ENCODE assay signal across 8 cellular contexts in the genomic region with DNA sequence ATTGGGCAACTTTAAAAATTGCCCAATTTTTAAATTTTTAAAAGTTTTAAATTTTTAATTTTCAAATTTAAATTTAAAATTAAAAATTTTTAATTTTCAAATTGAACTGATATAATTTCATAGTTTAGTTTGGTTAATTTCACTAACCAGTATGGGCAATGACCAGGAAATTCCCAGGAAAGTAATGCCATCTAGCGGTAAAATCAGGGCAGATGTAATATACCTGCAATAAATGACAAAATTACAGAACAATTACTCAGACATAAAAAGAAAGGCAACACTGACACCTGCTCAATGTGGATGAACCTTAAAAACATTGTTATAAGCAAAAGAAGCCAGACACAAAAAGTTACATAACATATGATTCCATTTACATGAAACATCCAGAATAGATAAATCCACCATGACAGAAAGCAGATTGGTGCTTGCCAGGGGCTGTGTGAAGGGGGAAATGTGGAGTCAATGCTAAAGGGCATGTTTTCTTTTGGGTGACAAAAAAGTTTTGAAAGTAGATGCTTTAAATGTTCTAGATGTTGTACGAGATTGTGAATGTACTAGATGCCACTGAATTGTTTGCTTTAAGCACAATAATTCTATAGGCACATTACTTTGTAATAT. TPM values are rescaled to one million over a fixed set of nuclear protein-coding genes. Genes with fewer than 3 reads are reported as not detected.
A peak's percentile ranks its signal among the peaks of the same experiment; 100 is the strongest.
DNase-seq lines count a peak whose midpoint lies in the region; ATAC-seq, FAIRE-seq and TF ChIP-seq lines count a peak whose summit lies in the region.

No MANE protein-coding gene starts in this region.

- H3K4ac ChIP-seq in H1 (replicated peaks; ENCODE audit: insufficient read length, low read depth, low read length), result no peak overlapping the region

- no peak overlapping the region for H3K9ac ChIP-seq in H1 (replicated peaks in 1 of 4; ENCODE audit: extremely low read depth in 1 of 4, low read depth in 3 of 4, low read length in 3 of 4)

- H2BK12ac ChIP-seq in H1 (ENCODE audit: low read depth, low read length), result no peak overlapping the region

- no peak overlapping the region for H2AK5ac ChIP-seq in H1 (ENCODE audit: low read depth, low read length)

- H3K27me3 ChIP-seq in H1 (replicated peaks in 1 of 4; ENCODE audit: control insufficient read depth in 3 of 4, extremely low read depth in 1 of 4, insufficient read depth in 3 of 4, low read length in 3 of 4), result no peaks in the 10 kb centered on the region; a peak in 1 of 7 replicates

- H2BK5ac ChIP-seq in H1 (ENCODE audit: low read depth, low read length), result no peak overlapping the region

- H2BK15ac ChIP-seq in H1 (ENCODE audit: low read length), result no peak overlapping the region

- peak in 2 of 3 experiments; percentile 58; a peak in 2 of 4 replicates for TF ChIP-seq CTCF in H1 (IDR thresholded peaks at IDR 0.05; ENCODE audit: control extremely low read depth in 1 of 3, insufficient read depth in 1 of 3, low read depth in 1 of 3, low read length in 3 of 3)

- H3K4me3 ChIP-seq in H1 (ENCODE audit: extremely low read depth in 1 of 4, insufficient read depth in 2 of 4, low read depth in 3 of 4, low read length in 4 of 4), result no peak overlapping the region

- peak; percentile 76 for DNase-seq in activated CD4-positive, alpha-beta T cell treated with anti-CD3 and anti-CD28 coated beads, Interleukin-2, amount 10 ng/mL, durations not matched to agents 24 days and 14 days
- no peak for DNase-seq in activated CD4-positive, alpha-beta T cell treated with anti-CD3 and anti-CD28 coated beads for 48 hours
- DNase-seq in RKO (ENCODE audit: low spot score) (peak; percentile 60), H1 (ENCODE audit: low read depth in 1 of 2, low spot score in 2 of 2) (no peak), midbrain (lab: John Stamatoyannopoulos, UW) (peak; percentile 65)
- no peak for DNase-seq in T-helper 2 cell treated with Interferon-gamma antibody and Interleukin-4, amounts not matched to agents 5 μg/mL and 100 μg/mL, for 36 hours (ENCODE audit: low spot score)

- H2BK20ac ChIP-seq in H1 (ENCODE audit: low read length), result no peak overlapping the region

- no peaks in the 10 kb centered on the region for H3K36me3 ChIP-seq in H1 (ENCODE audit: control insufficient read depth in 2 of 4, insufficient read depth in 4 of 4, low read length in 3 of 4)

- H2BK120ac ChIP-seq in H1 (replicated peaks; ENCODE audit: low read depth, low read length), result no peak overlapping the region

- CTCF ChIA-PET in H1 (lab: Charles Lee; ENCODE audit: partially characterized antibody), result interaction anchor here (0.8 to 2.4 kb wide), 22 partner anchors 8 to 346 kb away, joined by 3 to 28 read pairs (median 4); no protein-coding TSS in a partner anchor

- H3K14ac ChIP-seq in H1 (ENCODE audit: insufficient read length), result no peak overlapping the region

- TF ChIP-seq EP300 in H1 (IDR thresholded peaks at IDR 0.05; ENCODE audit: borderline replicate concordance in 1 of 2, low read depth in 2 of 2, low read length in 2 of 2), result no peak

- intact Hi-C loops in activated CD4-positive, alpha-beta T cell treated with anti-CD3 and anti-CD28 coated beads, Interleukin-2, amount 10 ng/mL, durations not matched to agents 24 days and 14 days (cut with micrococcal nuclease), result loop anchor here (1.0 to 10.0 kb wide), 3 partner anchors 138 to 347 kb away; no protein-coding TSS in a partner anchor

- H3K79me2 ChIP-seq in H1 (ENCODE audit: control insufficient read depth in 1 of 2, insufficient read depth in 2 of 2, low read length in 2 of 2), result no peaks in the 10 kb centered on the region

- peak; percentile 24 for FAIRE-seq in H1 (lab: Jason Lieb, UNC)

- no peak overlapping the region for H3K18ac ChIP-seq in H1 (ENCODE audit: extremely low read depth, low read length)

- TF ChIP-seq POLR2A in H1 (IDR thresholded peaks at IDR 0.05; ENCODE audit: control extremely low read depth in 1 of 2, low read depth in 2 of 2, low read length in 2 of 2), result no peak

- H3K27me3 Mint-ChIP-seq in activated CD4-positive, alpha-beta T cell treated with anti-CD3 and anti-CD28 coated beads, Interleukin-2, amount 10 ng/mL, durations not matched to agents 24 days and 14 days, result peaks cover 51% of the 10 kb centered on the region
- peaks cover 37% of the 10 kb centered on the region for H3K27me3 Mint-ChIP-seq in T-helper 2 cell treated with Interferon-gamma antibody and Interleukin-4, amounts not matched to agents 5 μg/mL and 100 μg/mL, for 36 hours (ENCODE audit: low read depth)

- H3K4me1 ChIP-seq in H1 (replicated peaks in 1 of 4; ENCODE audit: control insufficient read depth in 3 of 4, insufficient read depth in 4 of 4, low read length in 3 of 4), result peaks cover 0 to 14% (median 5%) of the 10 kb centered on the region in 4 experiments; a peak in 3 of 7 replicates

- no peak overlapping the region for H4K5ac ChIP-seq in H1 (ENCODE audit: insufficient read length, low read depth, low read length)

- H3K36me3 Mint-ChIP-seq in activated CD4-positive, alpha-beta T cell treated with anti-CD3 and anti-CD28 coated beads, Interleukin-2, amount 10 ng/mL, durations not matched to agents 24 days and 14 days (ENCODE audit: low read depth), result no peaks in the 10 kb centered on the region
- H3K36me3 Mint-ChIP-seq in T-helper 2 cell treated with Interferon-gamma antibody and Interleukin-4, amounts not matched to agents 5 μg/mL and 100 μg/mL, for 36 hours (ENCODE audit: low read depth), result no peaks in the 10 kb centered on the region

- H3K4me2 ChIP-seq in H1 (ENCODE audit: insufficient read depth in 1 of 2, low read depth in 2 of 2, low read length in 2 of 2), result no peak overlapping the region

- H4K8ac ChIP-seq in H1 (ENCODE audit: extremely low read depth, insufficient read depth, low read length), result no peak overlapping the region

- no peak overlapping the region for H3K27ac ChIP-seq in H1 (ENCODE audit: low read depth, low read length)

- peak; percentile 44 for ATAC-seq in HG02885 (IDR thresholded peaks at IDR 0.05; ENCODE audit: poor library complexity, unreplicated experiment)
- no peak for ATAC-seq in GM21381 (IDR thresholded peaks at IDR 0.05; ENCODE audit: unreplicated experiment)

- H3K27ac Mint-ChIP-seq in activated CD4-positive, alpha-beta T cell treated with anti-CD3 and anti-CD28 coated beads, Interleukin-2, amount 10 ng/mL, durations not matched to agents 24 days and 14 days, result no peak overlapping the region
- no peak overlapping the region for H3K27ac Mint-ChIP-seq in T-helper 2 cell treated with Interferon-gamma antibody and Interleukin-4, amounts not matched to agents 5 μg/mL and 100 μg/mL, for 36 hours

- no peaks in the 10 kb centered on the region; a peak in 1 of 4 replicates for H3K9me3 ChIP-seq in H1 (ENCODE audit: insufficient read depth in 2 of 2, low read depth in 1 of 2, low read length in 1 of 2)

- peak; percentile 82 to 88 for TF ChIP-seq RAD21 in H1 (IDR thresholded peaks at IDR 0.05 in 1 of 2, conservative IDR thresholded peaks at IDR 0.05 in 1 of 2; ENCODE audit: low read depth in 2 of 2, low read length in 2 of 2)

- no peaks in the 10 kb centered on the region for H4K20me1 ChIP-seq in H1 (replicated peaks in 1 of 2; ENCODE audit: control insufficient read depth in 1 of 2, insufficient read depth in 2 of 2, low read length in 2 of 2)

- H3K9me3 Mint-ChIP-seq in activated CD4-positive, alpha-beta T cell treated with anti-CD3 and anti-CD28 coated beads, Interleukin-2, amount 10 ng/mL, durations not matched to agents 24 days and 14 days, result no peaks in the 10 kb centered on the region
- H3K9me3 Mint-ChIP-seq in T-helper 2 cell treated with Interferon-gamma antibody and Interleukin-4, amounts not matched to agents 5 μg/mL and 100 μg/mL, for 36 hours, result no peaks in the 10 kb centered on the region

- H3K23ac ChIP-seq in H1 (ENCODE audit: insufficient read length), result no peak overlapping the region

- H2AFZ ChIP-seq in H1 (ENCODE audit: low read length), result no peak overlapping the region

- no peak overlapping the region for H3K56ac ChIP-seq in H1 (replicated peaks; ENCODE audit: insufficient read length, low read depth, low read length)

- POLR2A ChIA-PET in H1 (lab: Charles Lee; ENCODE audit: partially characterized antibody), result interaction anchor here (0.6 kb wide), 1 partner anchor 405 kb away, joined by 3 read pairs; no protein-coding TSS in a partner anchor

- H3K23me2 ChIP-seq in H1 (ENCODE audit: low read depth, low read length), result no peaks in the 10 kb centered on the region

- no peaks in the 10 kb centered on the region for H3K79me1 ChIP-seq in H1 (ENCODE audit: low read depth, low read length)

- no peak overlapping the region for H4K91ac ChIP-seq in H1 (replicated peaks; ENCODE audit: insufficient read length, low read length)

- no peak overlapping the region for H3K4me3 Mint-ChIP-seq in activated CD4-positive, alpha-beta T cell treated with anti-CD3 and anti-CD28 coated beads, Interleukin-2, amount 10 ng/mL, durations not matched to agents 24 days and 14 days
- no peak overlapping the region for H3K4me3 Mint-ChIP-seq in T-helper 2 cell treated with Interferon-gamma antibody and Interleukin-4, amounts not matched to agents 5 μg/mL and 100 μg/mL, for 36 hours

- 28% methylated on average over 2 of the region's 2 CpGs; no CpG with 5 or more reads in 1 of the 2 experiments for WGBS in H1 (ENCODE audit: extremely low coverage in 1 of 2, insufficient coverage in 1 of 2, insufficient read length in 1 of 2, insufficient replicate concordance in 2 of 2, low coverage in 1 of 2, low lambda C conversion rate in 2 of 2, missing lambda C conversion rate in 1 of 2), 2 experiments

- no peaks in the 10 kb centered on the region for H3K4me1 Mint-ChIP-seq in activated CD4-positive, alpha-beta T cell treated with anti-CD3 and anti-CD28 coated beads, Interleukin-2, amount 10 ng/mL, durations not matched to agents 24 days and 14 days
- H3K4me1 Mint-ChIP-seq in T-helper 2 cell treated with Interferon-gamma antibody and Interleukin-4, amounts not matched to agents 5 μg/mL and 100 μg/mL, for 36 hours (ENCODE audit: low read depth), result no peaks in the 10 kb centered on the region

TF ChIP-seq in H1, 55 proteins besides CTCF, POLR2A, EP300 and RAD21 (continues in another document):
- TF ChIP-seq RNF2 (IDR thresholded peaks at IDR 0.05; ENCODE audit: borderline replicate concordance, low read depth, low read length, missing control alignments, poor library complexity, severe bottlenecking), result no peak

RNA-seq across cellular contexts. Expression of a gene that starts 28.6 kb away (rescaled TPM):
- total RNA-seq in activated CD4-positive, alpha-beta T cell treated with anti-CD3 and anti-CD28 coated beads, Interleukin-2, amount 10 ng/mL, durations not matched to agents 24 days and 14 days, result not detected in 2 replicates
- 1.6 and 2.0 TPM in 2 replicates for total RNA-seq in H1 (2021; fragmentation: NEBNext Ultra II Directional; extraction: Animal tissue kit (Norgen Biotek cat#: 25700))
- polyA plus RNA-seq in H1 (2011; rRNA removed), result 0.89 and 1.9 TPM in 2 replicates
- polyA plus RNA-seq in H1 (2011; cell fraction: cytosol; rRNA removed), result 1.3 TPM
- 0.74 TPM for polyA plus RNA-seq in H1 (2011; cell fraction: nucleus; rRNA removed)
- 1.3 to 2.5 TPM (median 1.7 TPM) in 4 replicates for polyA plus RNA-seq in H1 (2012, experiment 1 of 2)
- 0.25 TPM for polyA plus RNA-seq in H1 (2012, experiment 2 of 2)
- 1.8 TPM for polyA plus RNA-seq in H1 (2013, experiment 1 of 2)
- polyA plus RNA-seq in H1 (2013, experiment 2 of 2), result 1.9 TPM
- 3.5 and 8.2 TPM in 2 replicates for polyA minus RNA-seq in H1 (2011; rRNA and poly(A)+ RNA removed)
- 1.2 TPM for polyA minus RNA-seq in H1 (2011; cell fraction: cytosol; rRNA and poly(A)+ RNA removed)
- 3.1 TPM for polyA minus RNA-seq in H1 (2011; cell fraction: nucleus; rRNA and poly(A)+ RNA removed)

Comparison
In these comparisons a context has a peak if more than half of its experiments do, and no peak if none do; other contexts are left out.
1. DNase-seq: peak in activated CD4-positive, alpha-beta T cell treated with anti-CD3 and anti-CD28 coated beads, Interleukin-2, amount 10 ng/mL, durations not matched to agents 24 days and 14 days (single experiment), RKO (single experiment) and midbrain (single experiment); none in activated CD4-positive, alpha-beta T cell treated with anti-CD3 and anti-CD28 coated beads for 48 hours (single experiment), H1 (0 of 2) and T-helper 2 cell treated with Interferon-gamma antibody and Interleukin-4, amounts not matched to agents 5 μg/mL and 100 μg/mL, for 36 hours (single experiment).